ENCODE assay signal across 32 cellular contexts in genomic region chr3:58190291-58190690, GRCh38. TPM values are rescaled to one million over a fixed set of nuclear protein-coding genes. Genes with fewer than 3 reads are reported as not detected.
DNase-seq lines count a peak whose midpoint lies in the region; FAIRE-seq and TF ChIP-seq lines count a peak whose summit lies in the region.
"Had no signal": no experiment of that assay in that cellular context is flagged by ENCODE, and none has a peak within 500 bp of the region (broad histone marks: within the 10 kb centered on the region; RNA-seq: fewer than 3 reads in every experiment).

No MANE protein-coding gene starts in this region.

- no peak overlapping the region for H3K4me2 ChIP-seq in H1 (ENCODE audit: insufficient read depth in 1 of 2, low read depth in 2 of 2, low read length in 2 of 2)
- no peak overlapping the region for H3K4me2 ChIP-seq in osteoblast (ENCODE audit: insufficient read depth, low read length)

- no peak overlapping the region for H4K91ac ChIP-seq in H1 (replicated peaks; ENCODE audit: insufficient read length, low read length)

- H3K4ac ChIP-seq in H1 (replicated peaks; ENCODE audit: insufficient read length, low read depth, low read length): no peak overlapping the region

- H3K4me1 ChIP-seq in HEK293 (ENCODE audit: control insufficient read depth, insufficient read depth, low read length): no peaks in the 10 kb centered on the region; the same call in 1 of the 2 replicates
- peaks cover 0 to 4% (median 1%) of the 10 kb centered on the region in 4 experiments; a peak in 2 of 7 replicates for H3K4me1 ChIP-seq in H1 (replicated peaks in 1 of 4; ENCODE audit: control insufficient read depth in 3 of 4, insufficient read depth in 4 of 4, low read length in 3 of 4)
- no peaks in the 10 kb centered on the region for H3K4me1 ChIP-seq in osteoblast (ENCODE audit: insufficient read depth, low read length)
- H3K4me1 ChIP-seq: BE2C, SJSA1 had no signal

- no peak overlapping the region for H2BK20ac ChIP-seq in H1 (ENCODE audit: low read length)

- DNase-seq in H1 (ENCODE audit: low read depth in 1 of 2, low spot score in 2 of 2) (no peak), osteoblast (ENCODE audit: insufficient read length, low spot score, missing footprints) (peak; percentile 76), NCI-H2196 treated with DMSO at 0.1 percent for 48 hours (lab: John Stamatoyannopoulos, UW; ENCODE audit: unreplicated experiment) (no peak), occipital lobe (lab: John Stamatoyannopoulos, UW) (no peak)
- DNase-seq in activated effector memory CD4-positive, alpha-beta T cell treated with anti-CD3 and anti-CD28 coated beads, Interleukin-2, amount 50 U/mL, for 16 hours: no peak
- DNase-seq in activated CD4-positive, CD25-positive, alpha-beta regulatory T cell (lab: John Stamatoyannopoulos, UW): no peak
- DNase-seq: BE2C; CD8-positive, alpha-beta memory T cell; DMS 273 treated with DMSO at 0.1 percent for 48 hours; DMS79; GF-D8; H9; HFFc6; KBM-7; MV-4-11; NCI-H1105; NCI-H1436 treated with DMSO at 0.1 percent for 48 hours; NCI-H187 treated with DMSO at 0.1 percent for 48 hours; NCI-H2171 treated with DMSO at 0.1 percent for 48 hours; NCI-H446; NCI-H524 treated with DMSO at 0.1 percent for 48 hours; NCI-H774; NK-92 treated with Interleukin-12 subunit alpha and Interleukin-12 subunit beta, amount 100 ng/mL, for 24 hours; PC-3 had no signal

- H3K27ac ChIP-seq in HEK293 (ENCODE audit: extremely low read depth, low read depth, low read length) (no peak overlapping the region), H1 (ENCODE audit: low read depth, low read length) (no peak overlapping the region), osteoblast (ENCODE audit: low read depth, low read length) (no peak overlapping the region)
- H3K27ac ChIP-seq: SJSA1 had no signal

- H2BK12ac ChIP-seq in H1 (ENCODE audit: low read depth, low read length): no peak overlapping the region

- H3K9me3 ChIP-seq in HEK293 (ENCODE audit: control insufficient read depth, insufficient read depth, low read depth, low read length): no peaks in the 10 kb centered on the region
- H3K9me3 ChIP-seq in H1 (ENCODE audit: insufficient read depth in 2 of 2, low read depth in 1 of 2, low read length in 1 of 2): no peaks in the 10 kb centered on the region
- H3K9me3 ChIP-seq in osteoblast (ENCODE audit: low read depth, low read length): no peaks in the 10 kb centered on the region
- H3K9me3 ChIP-seq: BE2C, SJSA1 had no signal

- no peak overlapping the region for H3K18ac ChIP-seq in H1 (ENCODE audit: extremely low read depth, low read length)

- TF ChIP-seq CTCF in HEK293 (tag by site-specific recombination; IDR thresholded peaks at IDR 0.05): no peak
- TF ChIP-seq CTCF in H1 (IDR thresholded peaks at IDR 0.05; ENCODE audit: control extremely low read depth in 1 of 3, insufficient read depth in 1 of 3, low read depth in 1 of 3, low read length in 3 of 3): no peak
- TF ChIP-seq CTCF in osteoblast (IDR thresholded peaks at IDR 0.05; ENCODE audit: extremely low read depth, low read depth, low read length): no peak

- H3K9ac ChIP-seq in H1 (replicated peaks in 1 of 4; ENCODE audit: extremely low read depth in 1 of 4, low read depth in 3 of 4, low read length in 3 of 4): no peak overlapping the region

- H2BK15ac ChIP-seq in H1 (ENCODE audit: low read length): 0 out of 2 replicates have a peak overlapping the region, but pooled peaks have one; percentile 40

- no peak overlapping the region for H2AFZ ChIP-seq in H1 (ENCODE audit: low read length)
- H2AFZ ChIP-seq in osteoblast (ENCODE audit: low read length): no peak overlapping the region

- H3K4me3 ChIP-seq in HEK293 (ENCODE audit: low read depth, low read length): no peak overlapping the region
- H3K4me3 ChIP-seq in H1 (ENCODE audit: extremely low read depth in 1 of 4, insufficient read depth in 2 of 4, low read depth in 3 of 4, low read length in 4 of 4): no peak overlapping the region
- no peak overlapping the region for H3K4me3 ChIP-seq in osteoblast (ENCODE audit: insufficient read depth, low read length)
- H3K4me3 ChIP-seq: SJSA1 had no signal

- H3K36me3 ChIP-seq in HEK293 (ENCODE audit: control insufficient read depth in 2 of 2, insufficient read depth in 1 of 2, low read length in 2 of 2) (no peaks in the 10 kb centered on the region), H1 (ENCODE audit: control insufficient read depth in 2 of 4, insufficient read depth in 4 of 4, low read length in 3 of 4) (no peaks in the 10 kb centered on the region), osteoblast (ENCODE audit: insufficient read depth, low read length) (no peaks in the 10 kb centered on the region)
- H3K36me3 ChIP-seq: BE2C, SJSA1 had no signal

- H3K79me2 ChIP-seq in H1 (ENCODE audit: control insufficient read depth in 1 of 2, insufficient read depth in 2 of 2, low read length in 2 of 2) (no peaks in the 10 kb centered on the region), osteoblast (ENCODE audit: insufficient read depth, low read length) (no peaks in the 10 kb centered on the region)

- no peak overlapping the region for H4K8ac ChIP-seq in H1 (ENCODE audit: extremely low read depth, insufficient read depth, low read length)

- CTCF ChIA-PET in HEK293 (lab: Yijun Ruan, JAX) (interaction anchor here (0.6 to 1.1 kb wide), 3 partner anchors 16 to 227 kb away, joined by 3 to 4 read pairs (median 3); partner anchors contain the start of genes HTD2 and RPP14), H1 (lab: Charles Lee; ENCODE audit: partially characterized antibody) (interaction anchor here (0.6 to 9.7 kb wide), 15 partner anchors 12 to 341 kb away, joined by 3 to 177 read pairs (median 4); partner anchors contain the start of genes HTD2 and RPP14)

- H2BK120ac ChIP-seq in H1 (replicated peaks; ENCODE audit: low read depth, low read length): no peak overlapping the region

- H4K5ac ChIP-seq in H1 (ENCODE audit: insufficient read length, low read depth, low read length): no peak overlapping the region

- POLR2A ChIA-PET in HEK293 (lab: Yijun Ruan, JAX) (no interaction called here), H1 (lab: Charles Lee; ENCODE audit: partially characterized antibody) (interaction anchor here (2.1 kb wide), 1 partner anchor 110 kb away, joined by 5 read pairs; no protein-coding TSS in a partner anchor)

- H3K56ac ChIP-seq in H1 (replicated peaks; ENCODE audit: insufficient read length, low read depth, low read length): no peak overlapping the region

- no peak for TF ChIP-seq RAD21 in H1 (IDR thresholded peaks at IDR 0.05 in 1 of 2, conservative IDR thresholded peaks at IDR 0.05 in 1 of 2; ENCODE audit: low read depth in 2 of 2, low read length in 2 of 2)

- H3K23me2 ChIP-seq in H1 (ENCODE audit: low read depth, low read length): no peaks in the 10 kb centered on the region

- no peaks in the 10 kb centered on the region for H3K79me1 ChIP-seq in H1 (ENCODE audit: low read depth, low read length)

- H2BK5ac ChIP-seq in H1 (ENCODE audit: low read depth, low read length): no peak overlapping the region

- H3K27me3 ChIP-seq in H1 (replicated peaks in 1 of 4; ENCODE audit: control insufficient read depth in 3 of 4, extremely low read depth in 1 of 4, insufficient read depth in 3 of 4, low read length in 3 of 4) (no peaks in the 10 kb centered on the region), osteoblast (ENCODE audit: insufficient read depth, low read length) (no peaks in the 10 kb centered on the region)
- H3K27me3 ChIP-seq: BE2C, SJSA1 had no signal

- no peak for TF ChIP-seq POLR2A in H1 (IDR thresholded peaks at IDR 0.05; ENCODE audit: control extremely low read depth in 1 of 2, low read depth in 2 of 2, low read length in 2 of 2)

- H3K14ac ChIP-seq in H1 (ENCODE audit: insufficient read length): no peak overlapping the region

- no peak overlapping the region for H3K23ac ChIP-seq in H1 (ENCODE audit: insufficient read length)

- no peak for FAIRE-seq in H1 (lab: Jason Lieb, UNC)
- FAIRE-seq: GM12891, HTR-8/SVneo had no signal

- H2AK5ac ChIP-seq in H1 (ENCODE audit: low read depth, low read length): no peak overlapping the region

- no peaks in the 10 kb centered on the region for H4K20me1 ChIP-seq in H1 (replicated peaks in 1 of 2; ENCODE audit: control insufficient read depth in 1 of 2, insufficient read depth in 2 of 2, low read length in 2 of 2)
- no peaks in the 10 kb centered on the region for H4K20me1 ChIP-seq in osteoblast (ENCODE audit: insufficient read depth, low read length)

- WGBS in H1 (ENCODE audit: extremely low coverage in 1 of 2, insufficient coverage in 1 of 2, insufficient read length in 1 of 2, insufficient replicate concordance in 2 of 2, low coverage in 1 of 2, low lambda C conversion rate in 2 of 2, missing lambda C conversion rate in 1 of 2), 2 experiments: 91% methylated on average over 4 of the region's 4 CpGs; no CpG with 5 or more reads in 1 of the 2 experiments

- TF ChIP-seq EP300 in H1 (IDR thresholded peaks at IDR 0.05; ENCODE audit: borderline replicate concordance in 1 of 2, low read depth in 2 of 2, low read length in 2 of 2): no peak

TF ChIP-seq in HEK293, 187 proteins besides CTCF, POLR2A, EP300 and RAD21 (continues in another document):
- TF ChIP-seq ZIC2 (tag by site-specific recombination; IDR thresholded peaks at IDR 0.05): peak; percentile 37; the same call in 1 of the 2 replicates

RNA-seq across cellular contexts. Expression of gene DNASE1L3, which starts 20.5 kb away (rescaled TPM):
- not detected in 2 replicates for total RNA-seq in H1 (2021; fragmentation: NEBNext Ultra II Directional; extraction: Animal tissue kit (Norgen Biotek cat#: 25700))
- polyA plus RNA-seq in H1 (2011; rRNA removed): not detected in 2 replicates
- polyA plus RNA-seq in H1 (2011; cell fraction: cytosol; rRNA removed): not detected
- polyA plus RNA-seq in H1 (2011; cell fraction: nucleus; rRNA removed): not detected
- not detected in 4 replicates for polyA plus RNA-seq in H1 (2012, experiment 1 of 2)
- not detected for polyA plus RNA-seq in H1 (2012, experiment 2 of 2)
- not detected for polyA plus RNA-seq in H1 (2013, experiment 1 of 2)
- not detected for polyA plus RNA-seq in H1 (2013, experiment 2 of 2)
- not detected in 2 replicates for polyA minus RNA-seq in H1 (2011; rRNA and poly(A)+ RNA removed)
- polyA minus RNA-seq in H1 (2011; cell fraction: cytosol; rRNA and poly(A)+ RNA removed): not detected
- not detected for polyA minus RNA-seq in H1 (2011; cell fraction: nucleus; rRNA and poly(A)+ RNA removed)
- total RNA-seq in osteoblast (not detected in 2 replicates), occipital lobe (0.94 TPM)
- total RNA-seq: A673; CD8-positive, alpha-beta memory T cell; H9; HFFc6; LHCN-M2; MCF 10A; SJSA1 had no signal
- polyA plus RNA-seq: CD14-positive monocyte; CD8-positive, alpha-beta memory T cell had no signal

RNA-seq across cellular contexts. Expression of gene ABHD6, which starts 47.3 kb away (rescaled TPM):
- 5.9 and 6.3 TPM in 2 replicates for total RNA-seq in H1 (2021; fragmentation: NEBNext Ultra II Directional; extraction: Animal tissue kit (Norgen Biotek cat#: 25700))
- 6.6 and 9.6 TPM in 2 replicates for polyA plus RNA-seq in H1 (2011; rRNA removed)
- polyA plus RNA-seq in H1 (2011; cell fraction: cytosol; rRNA removed): 8.3 TPM
- polyA plus RNA-seq in H1 (2011; cell fraction: nucleus; rRNA removed): 8.9 TPM
- polyA plus RNA-seq in H1 (2012, experiment 1 of 2): 3.7 to 5.0 TPM (median 4.9 TPM) in 4 replicates
- 5.3 TPM for polyA plus RNA-seq in H1 (2012, experiment 2 of 2)
- 4.9 TPM for polyA plus RNA-seq in H1 (2013, experiment 1 of 2)
- 7.0 TPM for polyA plus RNA-seq in H1 (2013, experiment 2 of 2)
- 14.2 and 17.0 TPM in 2 replicates for polyA minus RNA-seq in H1 (2011; rRNA and poly(A)+ RNA removed)
- polyA minus RNA-seq in H1 (2011; cell fraction: cytosol; rRNA and poly(A)+ RNA removed): 6.9 TPM
- 9.9 TPM for polyA minus RNA-seq in H1 (2011; cell fraction: nucleus; rRNA and poly(A)+ RNA removed)
- total RNA-seq in osteoblast (5.1 and 5.9 TPM in 2 replicates), occipital lobe (30.1 TPM)
